In genomic region chr3:52896613-52897012, GRCh38 we compare ENCODE assay signal across 8 cellular contexts. TPM values are rescaled to one million over a fixed set of nuclear protein-coding genes. Genes with fewer than 3 reads are reported as not detected.
DNase-seq lines count a peak whose midpoint lies in the region; ATAC-seq and TF ChIP-seq lines count a peak whose summit lies in the region.

No MANE protein-coding gene starts in this region.

- H3K4me1 Mint-ChIP-seq in activated naive CD8-positive, alpha-beta T cell treated with anti-CD3 and anti-CD28 coated beads, Interleukin-2, amount 10 ng/mL, durations not matched to agents 7 days and 5 days, result peaks cover 50% of the 10 kb centered on the region

- intact Hi-C loops in left lung (cut with DNase I), result no loop called here

- H3K4me3 ChIP-seq in AG04450 (ENCODE audit: low read depth, low read length) (peak overlapping the region; percentile 80), H7 (ENCODE audit: insufficient read depth, low read depth, low read length) (peak overlapping the region; percentile 86), left lung (peak overlapping the region; percentile 90 to 97), upper lobe of left lung (peak overlapping the region; percentile 79 to 98 (median 96))

- H3K4me3 Mint-ChIP-seq in activated naive CD8-positive, alpha-beta T cell treated with anti-CD3 and anti-CD28 coated beads, Interleukin-2, amount 10 ng/mL, durations not matched to agents 7 days and 5 days, result peak overlapping the region; percentile 97

- CTCF ChIA-PET in AG04450 (lab: Charles Lee), result no interaction called here

- ATAC-seq in activated naive CD8-positive, alpha-beta T cell treated with anti-CD3 and anti-CD28 coated beads, Interleukin-2, amount 10 ng/mL, durations not matched to agents 7 days and 5 days (ENCODE audit: low read depth), result no peak
- ATAC-seq in left lung, result peak; percentile 38
- ATAC-seq in upper lobe of left lung (ENCODE audit: low FRiP score in 2 of 2), result no peak

- DNase-seq in AG04450 (ENCODE audit: low read depth, low spot score) (no peak), H7 (peak; percentile 81), left lung (no peak), upper lobe of left lung (peak in 1 of 2 donors; percentile 61), retina (no peak), SIG-M5 (lab: John Stamatoyannopoulos, UW) (no peak)
- DNase-seq in activated naive CD8-positive, alpha-beta T cell treated with anti-CD3 and anti-CD28 coated beads, Interleukin-2, amount 10 ng/mL, durations not matched to agents 7 days and 5 days, result no peak
- DNase-seq in stimulated activated CD4-positive, alpha-beta T cell treated with anti-CD3 and anti-CD28 coated beads, Interleukin-15, amount 100 ng/mL, for 24 hours, result no peak

- H3K36me3 Mint-ChIP-seq in activated naive CD8-positive, alpha-beta T cell treated with anti-CD3 and anti-CD28 coated beads, Interleukin-2, amount 10 ng/mL, durations not matched to agents 7 days and 5 days, result peaks cover 11% of the 10 kb centered on the region

- H3K4me1 ChIP-seq in left lung (peaks cover 29 to 58% of the 10 kb centered on the region in 2 donors), upper lobe of left lung (peaks cover 44 to 55% (median 50%) of the 10 kb centered on the region in 4 donors)

- H3K36me3 ChIP-seq in H7 (replicated peaks; ENCODE audit: control insufficient read depth, insufficient read depth, low read length) (peaks cover 2% of the 10 kb centered on the region), left lung (no peaks in the 10 kb centered on the region), upper lobe of left lung (no peaks in the 10 kb centered on the region)

- no peaks in the 10 kb centered on the region for H3K27me3 Mint-ChIP-seq in activated naive CD8-positive, alpha-beta T cell treated with anti-CD3 and anti-CD28 coated beads, Interleukin-2, amount 10 ng/mL, durations not matched to agents 7 days and 5 days

- H3K9me3 Mint-ChIP-seq in activated naive CD8-positive, alpha-beta T cell treated with anti-CD3 and anti-CD28 coated beads, Interleukin-2, amount 10 ng/mL, durations not matched to agents 7 days and 5 days, result no peaks in the 10 kb centered on the region

- 3 to 5% methylated on average over 9 of the region's 9 CpGs for WGBS in upper lobe of left lung, 2 donors

- H3K9me3 ChIP-seq in AG04450 (ENCODE audit: control insufficient read depth, insufficient read depth, low read length), result no peaks in the 10 kb centered on the region
- no peaks in the 10 kb centered on the region for H3K9me3 ChIP-seq in left lung
- no peaks in the 10 kb centered on the region for H3K9me3 ChIP-seq in upper lobe of left lung

- no peak for TF ChIP-seq POLR2A in upper lobe of left lung (IDR thresholded peaks at IDR 0.05)

- TF ChIP-seq CTCF in AG04450 (IDR thresholded peaks at IDR 0.05; ENCODE audit: low read depth, low read length), result no peak
- TF ChIP-seq CTCF in left lung (IDR thresholded peaks at IDR 0.05), result no peak
- no peak for TF ChIP-seq CTCF in upper lobe of left lung (IDR thresholded peaks at IDR 0.05)

- no peak for TF ChIP-seq EP300 in upper lobe of left lung (IDR thresholded peaks at IDR 0.05)

- H3K27ac Mint-ChIP-seq in activated naive CD8-positive, alpha-beta T cell treated with anti-CD3 and anti-CD28 coated beads, Interleukin-2, amount 10 ng/mL, durations not matched to agents 7 days and 5 days, result peak overlapping the region; percentile 88

- H3K27me3 ChIP-seq in AG04450 (ENCODE audit: control insufficient read depth, insufficient read depth, low read length) (no peaks in the 10 kb centered on the region), H7 (ENCODE audit: control insufficient read depth, insufficient read depth, low read length) (no peaks in the 10 kb centered on the region), left lung (no peaks in the 10 kb centered on the region), upper lobe of left lung (no peaks in the 10 kb centered on the region)

- POLR2A ChIA-PET in AG04450 (lab: Yijun Ruan, JAX), result no interaction called here
- POLR2A ChIA-PET in activated naive CD8-positive, alpha-beta T cell treated with anti-CD3 and anti-CD28 coated beads, Interleukin-2, amount 10 ng/mL, durations not matched to agents 7 days and 5 days (lab: Charles Lee), result interaction anchor here (0.8 to 1.3 kb wide), 2 partner anchors 22 to 38 kb away, joined by 3 to 5 read pairs; no protein-coding TSS in a partner anchor

- no peak overlapping the region for H3K27ac ChIP-seq in AG04450 (ENCODE audit: low read depth, low read length)
- peak overlapping the region; percentile 26 to 77 for H3K27ac ChIP-seq in left lung
- peak overlapping the region; percentile 74 to 89 (median 76) for H3K27ac ChIP-seq in upper lobe of left lung

RNA-seq across cellular contexts. Expression of gene STIMATE, which starts 0.7 kb away (rescaled TPM):
- 10.0 and 12.5 TPM in 2 replicates for polyA plus RNA-seq in AG04450 (2011; rRNA removed)
- 12.2 and 15.1 TPM in 2 replicates for polyA minus RNA-seq in AG04450 (2011; rRNA and poly(A)+ RNA removed)
- 10.9 and 19.3 TPM in 2 replicates for total RNA-seq in H7 (2014; rRNA removed; shearing (Covaris generic))
- 10 to 100 TPM; 38.5 to 39.1 TPM for total RNA-seq in activated naive CD8-positive, alpha-beta T cell treated with anti-CD3 and anti-CD28 coated beads, Interleukin-2, amount 10 ng/mL, durations not matched to agents 7 days and 5 days
- 10 to 100 TPM; 21.0 to 28.3 TPM for total RNA-seq in left lung
- 10 to 100 TPM; 39.7 to 87.0 (median 44.9) TPM for total RNA-seq in upper lobe of left lung
